In the genomic region with DNA sequence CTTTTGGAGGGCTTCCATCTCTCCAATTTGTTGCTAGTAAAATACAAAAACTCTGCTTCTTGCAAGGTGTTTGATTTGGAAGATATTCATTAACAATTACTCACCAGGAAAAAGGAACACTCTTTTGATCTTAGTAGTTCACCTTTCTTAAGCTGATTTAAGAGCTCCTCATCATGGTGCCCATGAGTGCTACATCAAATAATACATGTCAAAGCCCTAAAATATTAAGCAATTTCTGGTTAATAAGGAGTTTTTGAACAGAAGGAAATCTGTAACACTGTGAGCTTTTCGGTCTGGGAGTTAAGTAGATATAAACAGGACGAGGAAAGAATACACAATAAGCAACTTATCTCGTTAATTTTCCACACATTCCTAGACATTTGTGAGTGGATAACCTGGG, we compare ENCODE assay signal across 1 cellular context.
TF ChIP-seq lines count a peak whose summit lies in the region.

No MANE protein-coding gene starts in this region.

TF ChIP-seq in endothelial cell of umbilical vein, 7 proteins besides CTCF, POLR2A, EP300 and RAD21 (continued from another document):
- no peak for TF ChIP-seq JUN (IDR thresholded peaks at IDR 0.05; ENCODE audit: borderline replicate concordance, insufficient read depth, insufficient read length, low read depth)
